In genomic region chr17:66335797-66336196, GRCh38 we compare ENCODE assay signal across 14 cellular contexts. TPM values are rescaled to one million over a fixed set of nuclear protein-coding genes. Genes with fewer than 3 reads are reported as not detected.
DNase-seq lines count a peak whose midpoint lies in the region; ATAC-seq and TF ChIP-seq lines count a peak whose summit lies in the region.
"Had no signal": no experiment of that assay in that cellular context is flagged by ENCODE, and none has a peak within 500 bp of the region (broad histone marks: within the 10 kb centered on the region; RNA-seq: fewer than 3 reads in every experiment).

No MANE protein-coding gene starts in this region.

- H3K9me3 ChIP-seq in HEK293 (ENCODE audit: control insufficient read depth, insufficient read depth, low read depth, low read length) (no peaks in the 10 kb centered on the region), T-helper 17 cell (ENCODE audit: control insufficient read depth, low read length, poor library complexity, severe bottlenecking) (no peaks in the 10 kb centered on the region)
- H3K9me3 ChIP-seq: A549, HAP-1 had no signal

- CTCF ChIA-PET in HEK293 (lab: Yijun Ruan, JAX), result interaction anchor here (2.4 kb wide), 1 partner anchor 10 kb away, joined by 8 read pairs; no protein-coding TSS in a partner anchor

- peak overlapping the region; percentile 83 for H3K27ac Mint-ChIP-seq in activated naive CD8-positive, alpha-beta T cell
- H3K27ac Mint-ChIP-seq in activated naive CD8-positive, alpha-beta T cell treated with anti-CD3 and anti-CD28 coated beads, Interleukin-2, amount 50 U/mL, for 24 hours, result no peak overlapping the region
- H3K27ac Mint-ChIP-seq in T-helper 17 cell, result peak overlapping the region; percentile 56
- H3K27ac Mint-ChIP-seq: CD14-positive monocyte, HFFc6 had no signal

- POLR2A ChIA-PET in HEK293 (lab: Yijun Ruan, JAX), result no interaction called here

- H3K4me3 Mint-ChIP-seq in activated naive CD8-positive, alpha-beta T cell, result no peak overlapping the region
- H3K4me3 Mint-ChIP-seq in activated naive CD8-positive, alpha-beta T cell treated with anti-CD3 and anti-CD28 coated beads, Interleukin-2, amount 50 U/mL, for 24 hours, result no peak overlapping the region
- no peak overlapping the region for H3K4me3 Mint-ChIP-seq in T-helper 17 cell
- H3K4me3 Mint-ChIP-seq: CD14-positive monocyte, HFFc6 had no signal

- in situ Hi-C loops in ACHN (cut with HindIII; ENCODE audit: low pct_ligation_motif_present, low pct_unique_long_range_greater_than_20kb, low sequenced_read_pairs), result no loop called here

- no peak for ATAC-seq in activated naive CD8-positive, alpha-beta T cell treated with anti-CD3 and anti-CD28 coated beads, Interleukin-2, amount 50 U/mL, for 24 hours
- ATAC-seq in T-helper 17 cell (no peak), HG02759 (IDR thresholded peaks at IDR 0.05; ENCODE audit: unreplicated experiment) (no peak)
- ATAC-seq: A549 had no signal

- DNase-seq in activated naive CD8-positive, alpha-beta T cell treated with anti-CD3 and anti-CD28 coated beads, Interleukin-2, amount 50 U/mL, for 24 hours, result no peak
- DNase-seq in T-helper 17 cell, result no peak
- no peak for DNase-seq in ACHN
- no peak for DNase-seq in activated CD8-positive, alpha-beta memory T cell treated with anti-CD3 and anti-CD28 coated beads, Interleukin-2, amount 50 U/mL, for 4 hours
- DNase-seq: Calu3, DMS 273 treated with DMSO at 0.1 percent for 48 hours, HFFc6, IMR-90 had no signal

- no peaks in the 10 kb centered on the region for H3K27me3 Mint-ChIP-seq in activated naive CD8-positive, alpha-beta T cell
- H3K27me3 Mint-ChIP-seq in activated naive CD8-positive, alpha-beta T cell treated with anti-CD3 and anti-CD28 coated beads, Interleukin-2, amount 50 U/mL, for 24 hours, result no peaks in the 10 kb centered on the region
- no peaks in the 10 kb centered on the region for H3K27me3 Mint-ChIP-seq in T-helper 17 cell

- H3K27ac ChIP-seq in HEK293 (ENCODE audit: extremely low read depth, low read depth, low read length), result no peak overlapping the region
- H3K27ac ChIP-seq: A549 had no signal

- H3K36me3 ChIP-seq in HEK293 (ENCODE audit: control insufficient read depth in 2 of 2, insufficient read depth in 1 of 2, low read length in 2 of 2), result no peaks in the 10 kb centered on the region
- H3K36me3 ChIP-seq: HAP-1 had no signal

- H3K36me3 Mint-ChIP-seq in activated naive CD8-positive, alpha-beta T cell, result peaks cover 10% of the 10 kb centered on the region
- peaks cover 36% of the 10 kb centered on the region for H3K36me3 Mint-ChIP-seq in activated naive CD8-positive, alpha-beta T cell treated with anti-CD3 and anti-CD28 coated beads, Interleukin-2, amount 50 U/mL, for 24 hours (ENCODE audit: low read depth)
- no peaks in the 10 kb centered on the region for H3K36me3 Mint-ChIP-seq in T-helper 17 cell (ENCODE audit: low read depth)

- no peak overlapping the region for H3K4me3 ChIP-seq in HEK293 (ENCODE audit: low read depth, low read length)
- H3K4me3 ChIP-seq: A549, HAP-1 had no signal

- H3K9me3 Mint-ChIP-seq in activated naive CD8-positive, alpha-beta T cell (ENCODE audit: low read depth), result no peaks in the 10 kb centered on the region
- H3K9me3 Mint-ChIP-seq in activated naive CD8-positive, alpha-beta T cell treated with anti-CD3 and anti-CD28 coated beads, Interleukin-2, amount 50 U/mL, for 24 hours, result no peaks in the 10 kb centered on the region
- H3K9me3 Mint-ChIP-seq: HFFc6 had no signal

- no peak for TF ChIP-seq CTCF in HEK293 (tag by site-specific recombination; IDR thresholded peaks at IDR 0.05)

- peaks cover 30% of the 10 kb centered on the region for H3K4me1 ChIP-seq in HEK293 (ENCODE audit: control insufficient read depth, insufficient read depth, low read length)
- H3K4me1 ChIP-seq: HAP-1 had no signal

- peaks cover 79% of the 10 kb centered on the region for H3K4me1 Mint-ChIP-seq in activated naive CD8-positive, alpha-beta T cell (ENCODE audit: low read depth)
- H3K4me1 Mint-ChIP-seq in activated naive CD8-positive, alpha-beta T cell treated with anti-CD3 and anti-CD28 coated beads, Interleukin-2, amount 50 U/mL, for 24 hours, result peaks cover 87% of the 10 kb centered on the region
- peaks cover 50% of the 10 kb centered on the region for H3K4me1 Mint-ChIP-seq in T-helper 17 cell

TF ChIP-seq in HEK293, 187 proteins besides CTCF, POLR2A, EP300 and RAD21:
- TF ChIP-seq, protein P1, sequence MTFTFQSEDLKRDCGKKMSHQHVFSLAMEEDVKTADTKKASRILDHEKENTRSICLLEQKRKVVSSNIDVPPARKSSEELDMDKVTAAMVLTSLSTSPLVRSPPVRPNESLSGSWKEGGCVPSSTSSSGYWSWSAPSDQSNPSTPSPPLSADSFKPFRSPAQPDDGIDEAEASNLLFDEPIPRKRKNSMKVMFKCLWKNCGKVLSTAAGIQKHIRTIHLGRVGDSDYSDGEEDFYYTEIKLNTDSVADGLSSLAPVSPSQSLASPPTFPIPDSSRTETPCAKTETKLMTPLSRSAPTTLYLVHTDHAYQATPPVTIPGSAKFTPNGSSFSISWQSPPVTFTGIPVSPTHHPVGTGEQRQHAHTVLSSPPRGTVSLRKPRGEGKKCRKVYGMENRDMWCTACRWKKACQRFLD (tag by site-specific recombination; IDR thresholded peaks at IDR 0.05), result no peak
- TF ChIP-seq OSR2 (tag by site-specific recombination; IDR thresholded peaks at IDR 0.05), result peak; percentile 44; the same call in 1 of the 2 replicates
- no peak for TF ChIP-seq ZNF18 (tag by site-specific recombination; IDR thresholded peaks at IDR 0.05)
- peak; percentile 31; the same call in 1 of the 2 replicates for TF ChIP-seq ZXDB (tag by site-specific recombination; IDR thresholded peaks at IDR 0.05)
- peak; percentile 58 for TF ChIP-seq PRDM6 (tag by site-specific recombination; IDR thresholded peaks at IDR 0.05)
- no peak for TF ChIP-seq GLIS1 (tag by site-specific recombination; IDR thresholded peaks at IDR 0.05)
- no peak for TF ChIP-seq ZFP3 (tag by site-specific recombination; IDR thresholded peaks at IDR 0.05; ENCODE audit: low read depth)
TF ChIP-seq in HEK293: peak in this region for 3.

RNA-seq across cellular contexts. Expression of gene PRKCA, which starts 33.4 kb away (rescaled TPM):
- total RNA-seq in T-helper 17 cell, result 10 to 100 TPM; 84.9 to 93.9 TPM
